27 cellular contexts compared by ENCODE assay signal in genomic region chr16:14579266-14579665, GRCh38. TPM values are rescaled to one million over a fixed set of nuclear protein-coding genes. Genes with fewer than 3 reads are reported as not detected.
A peak's percentile ranks its signal among the peaks of the same experiment; 100 is the strongest.
DNase-seq lines count a peak whose midpoint lies in the region; ATAC-seq and TF ChIP-seq lines count a peak whose summit lies in the region.
"Had no signal": no experiment of that assay in that cellular context is flagged by ENCODE, and none has a peak within 500 bp of the region (broad histone marks: within the 10 kb centered on the region; RNA-seq: fewer than 3 reads in every experiment).

No MANE protein-coding gene starts in this region.

- TF ChIP-seq CTCF in brain microvascular endothelial cell (IDR thresholded peaks at IDR 0.05; ENCODE audit: low read depth, low read length, missing control alignments) (no peak), mesothelial cell of epicardium (IDR thresholded peaks at IDR 0.05; ENCODE audit: unreplicated experiment) (no peak)

- DNase-seq in DMS79 treated with DMSO at 0.1 percent for 48 hours (lab: John Stamatoyannopoulos, UW) (peak; percentile 32), DMS79 (lab: John Stamatoyannopoulos, UW) (no peak), brain microvascular endothelial cell (peak; percentile 15), mucosa of gallbladder (ENCODE audit: low spot score) (peak; percentile 14), mesothelial cell of epicardium (ENCODE audit: low spot score in 2 of 2, unreplicated experiment in 2 of 2) (no peak), SK-N-DZ (ENCODE audit: low spot score) (no peak)
- DNase-seq in activated naive CD8-positive, alpha-beta T cell treated with anti-CD3 and anti-CD28 coated beads for 36 hours: no peak
- DNase-seq: 8988T; CD4-positive, alpha-beta T cell; GF-D8; GOT3; HFFc6; Kasumi-1; NCI-H1105 treated with DMSO at 0.1 percent for 48 hours; NCI-H146; NCI-H1930; NCI-H2107; NCI-H446; NCI-H524 treated with DMSO at 0.1 percent for 48 hours; NCI-H774; SJCRH30 had no signal

- H3K4me1 Mint-ChIP-seq in mesothelial cell of epicardium: no peaks in the 10 kb centered on the region
- H3K4me1 Mint-ChIP-seq in activated naive CD8-positive, alpha-beta T cell treated with anti-CD3 and anti-CD28 coated beads for 36 hours: peaks cover 1% of the 10 kb centered on the region

- H3K36me3 ChIP-seq in brain microvascular endothelial cell (replicated peaks): peaks cover 42% of the 10 kb centered on the region

- no peaks in the 10 kb centered on the region for H3K27me3 ChIP-seq in brain microvascular endothelial cell (replicated peaks)
- H3K27me3 ChIP-seq: BLaER1, SJCRH30 had no signal

- H3K9me3 Mint-ChIP-seq in mesothelial cell of epicardium: peaks cover 11% of the 10 kb centered on the region
- peaks cover 2% of the 10 kb centered on the region for H3K9me3 Mint-ChIP-seq in activated naive CD8-positive, alpha-beta T cell treated with anti-CD3 and anti-CD28 coated beads for 36 hours
- H3K9me3 Mint-ChIP-seq: CD4-positive, alpha-beta T cell had no signal

- in situ Hi-C loops in brain microvascular endothelial cell (cut with HindIII; ENCODE audit: low pct_ligation_motif_present, low sequenced_read_pairs): no loop called here

- H3K4me3 ChIP-seq in brain microvascular endothelial cell (ENCODE audit: low read depth, low read length): no peak overlapping the region
- H3K4me3 ChIP-seq: BLaER1, HAP-1, K562, SJCRH30 had no signal

- peaks cover 60% of the 10 kb centered on the region for H3K36me3 Mint-ChIP-seq in mesothelial cell of epicardium
- peaks cover 46% of the 10 kb centered on the region for H3K36me3 Mint-ChIP-seq in activated naive CD8-positive, alpha-beta T cell treated with anti-CD3 and anti-CD28 coated beads for 36 hours

- no peak overlapping the region for H3K4me3 Mint-ChIP-seq in mesothelial cell of epicardium
- no peak overlapping the region for H3K4me3 Mint-ChIP-seq in activated naive CD8-positive, alpha-beta T cell treated with anti-CD3 and anti-CD28 coated beads for 36 hours
- H3K4me3 Mint-ChIP-seq: CD4-positive, alpha-beta T cell; HFFc6 had no signal

- H3K27me3 Mint-ChIP-seq in mesothelial cell of epicardium (ENCODE audit: low read depth): no peaks in the 10 kb centered on the region
- no peaks in the 10 kb centered on the region for H3K27me3 Mint-ChIP-seq in activated naive CD8-positive, alpha-beta T cell treated with anti-CD3 and anti-CD28 coated beads for 36 hours
- H3K27me3 Mint-ChIP-seq: CD4-positive, alpha-beta T cell had no signal

- H3K27ac Mint-ChIP-seq in mesothelial cell of epicardium: no peak overlapping the region
- H3K27ac Mint-ChIP-seq in activated naive CD8-positive, alpha-beta T cell treated with anti-CD3 and anti-CD28 coated beads for 36 hours: no peak overlapping the region
- H3K27ac Mint-ChIP-seq: CD4-positive, alpha-beta T cell; HFFc6 had no signal

- no peak for ATAC-seq in GM21737 (IDR thresholded peaks at IDR 0.05; ENCODE audit: unreplicated experiment)
- ATAC-seq: HepG2, K562, Right ventricle myocardium inferior had no signal

- no peak overlapping the region for H3K27ac ChIP-seq in brain microvascular endothelial cell
- H3K27ac ChIP-seq: BLaER1, SJCRH30 had no signal

RNA-seq across cellular contexts. Expression of gene PARN, which starts 50.8 kb away (rescaled TPM):
- 33.5 TPM for total RNA-seq in mucosa of gallbladder
- total RNA-seq in mesothelial cell of epicardium: 30.3 to 39.6 TPM (median 35.6 TPM) in 3 replicates
- total RNA-seq in activated naive CD8-positive, alpha-beta T cell treated with anti-CD3 and anti-CD28 coated beads for 36 hours: 10 to 100 TPM; 50.8 to 50.9 TPM
- 31.8 and 33.9 TPM in 2 replicates for polyA plus RNA-seq in SK-N-DZ (2014; cell fraction: cytosol; rRNA removed)
- 20.1 and 28.5 TPM in 2 replicates for polyA plus RNA-seq in SK-N-DZ (2014; cell fraction: nucleus; rRNA removed)

RNA-seq across cellular contexts. Expression of gene BFAR, which starts 53.5 kb away (rescaled TPM):
- total RNA-seq in mucosa of gallbladder (62.4 TPM), mesothelial cell of epicardium (57.0 to 60.7 TPM (median 57.5 TPM) in 3 replicates)
- 10 to 100 TPM; 72.1 to 75.7 TPM for total RNA-seq in activated naive CD8-positive, alpha-beta T cell treated with anti-CD3 and anti-CD28 coated beads for 36 hours
- polyA plus RNA-seq in SK-N-DZ (2014; cell fraction: cytosol; rRNA removed): 83.9 and 162 TPM in 2 replicates
- polyA plus RNA-seq in SK-N-DZ (2014; cell fraction: nucleus; rRNA removed): 22.2 and 24.2 TPM in 2 replicates

Comparison
In these comparisons a context has a peak if more than half of its experiments do, and no peak if none do; other contexts are left out.
1. DNase-seq: peak in DMS79 treated with DMSO at 0.1 percent for 48 hours (single experiment), brain microvascular endothelial cell (single experiment) and mucosa of gallbladder (single experiment); none in DMS79 (single experiment), mesothelial cell of epicardium (0 of 2), activated naive CD8-positive, alpha-beta T cell treated with anti-CD3 and anti-CD28 coated beads for 36 hours (single experiment) and SK-N-DZ (single experiment).